20 cellular contexts compared by ENCODE assay signal in genomic region chr19:18670313-18670712, GRCh38. TPM values are rescaled to one million over a fixed set of nuclear protein-coding genes. Genes with fewer than 3 reads are reported as not detected.
"Had no signal": no experiment of that assay in that cellular context is flagged by ENCODE, and none has a peak within 500 bp of the region (broad histone marks: within the 10 kb centered on the region; RNA-seq: fewer than 3 reads in every experiment).

No MANE protein-coding gene starts in this region.

- H3K4me3 ChIP-seq: adrenal gland, pancreas, skin epidermis, tibial nerve had no signal

- H3K9me3 ChIP-seq: adrenal gland, pancreas, tibial nerve had no signal

- FAIRE-seq: astrocyte, colon, islet of Langerhans, pancreas, TTC549 had no signal

- H3K4me1 ChIP-seq: adrenal gland, pancreas had no signal

- ATAC-seq: activated T-helper 17 cell treated with anti-CD3 and anti-CD28 coated beads, Interleukin-2, amount 50 U/mL, for 72 hours; natural killer cell treated with Interleukin-12 subunit alpha and Interleukin-12 subunit beta and Interleukin-15 and Interleukin-18, amount 100 ng/mL, for 72 hours; pancreas; right cardiac atrium had no signal

- H3K27me3 ChIP-seq: adrenal gland, pancreas, tibial nerve had no signal

- H3K27ac ChIP-seq: epithelial cell of prostate, pancreas, skin epidermis, WERI-Rb-1 had no signal

- DNase-seq: activated CD4-positive, alpha-beta T cell treated with anti-CD3 and anti-CD28 coated beads for 1 hour; activated CD8-positive, alpha-beta memory T cell treated with anti-CD3 and anti-CD28 coated beads for 24 hours; activated CD8-positive, alpha-beta memory T cell treated with anti-CD3 and anti-CD28 coated beads, Interleukin-2, amount 50 U/mL, for 4 hours; activated T-cell treated with anti-CD3 and anti-CD28 coated beads, Interleukin-2, amount 50 U/mL, for 24 hours; adrenal gland; endodermal cell; foreskin fibroblast; pancreas; right cardiac atrium; stimulated activated CD4-positive, alpha-beta T cell treated with anti-CD3 and anti-CD28 coated beads, Interleukin-1b, Interleukin-23, amount 100 ng/mL, for 48 hours; WERI-Rb-1 had no signal

RNA-seq across cellular contexts. Expression of gene TMEM59L, which starts 57.6 kb away (rescaled TPM):
- total RNA-seq: natural killer cell treated with Interleukin-12 subunit alpha and Interleukin-12 subunit beta and Interleukin-15 and Interleukin-18, amount 100 ng/mL, for 72 hours had no signal
